Comparison of ENCODE assay signal across 8 cellular contexts in genomic region chr12:1594295-1595025, GRCh38. TPM values are rescaled to one million over a fixed set of nuclear protein-coding genes. Genes with fewer than 3 reads are reported as not detected.
DNase-seq lines count a peak whose midpoint lies in the region; ATAC-seq and TF ChIP-seq lines count a peak whose summit lies in the region.

A gene with protein sequence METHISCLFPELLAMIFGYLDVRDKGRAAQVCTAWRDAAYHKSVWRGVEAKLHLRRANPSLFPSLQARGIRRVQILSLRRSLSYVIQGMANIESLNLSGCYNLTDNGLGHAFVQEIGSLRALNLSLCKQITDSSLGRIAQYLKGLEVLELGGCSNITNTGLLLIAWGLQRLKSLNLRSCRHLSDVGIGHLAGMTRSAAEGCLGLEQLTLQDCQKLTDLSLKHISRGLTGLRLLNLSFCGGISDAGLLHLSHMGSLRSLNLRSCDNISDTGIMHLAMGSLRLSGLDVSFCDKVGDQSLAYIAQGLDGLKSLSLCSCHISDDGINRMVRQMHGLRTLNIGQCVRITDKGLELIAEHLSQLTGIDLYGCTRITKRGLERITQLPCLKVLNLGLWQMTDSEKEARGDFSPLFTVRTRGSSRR (minus strand): TSS chr12:1594581. CDS start chr12:1594066, 515 bp downstream.

- intact Hi-C loops in heart right ventricle (cut with DNase I), result loop anchor here in 1 of 10 donors (10.0 kb wide), 1 partner anchor 780 kb away; no protein-coding TSS in a partner anchor
- intact Hi-C loops in upper lobe of right lung (cut with DNase I), result no loop called here

- no peaks in the 10 kb centered on the region for H3K9me3 ChIP-seq in heart right ventricle
- no peaks in the 10 kb centered on the region for H3K9me3 ChIP-seq in upper lobe of right lung

- H3K27me3 ChIP-seq in heart right ventricle (no peaks in the 10 kb centered on the region), upper lobe of right lung (no peaks in the 10 kb centered on the region)

- H3K36me3 Mint-ChIP-seq in progenitor cell of endocrine pancreas (ENCODE audit: insufficient read depth), result peaks cover 4% of the 10 kb centered on the region

- H3K4me3 ChIP-seq in heart right ventricle (peak within 1 kb of the TSS; percentile 74 to 98 (median 88)), upper lobe of right lung (peak within 1 kb of the TSS; percentile 89)

- H3K4me1 ChIP-seq in heart right ventricle (peaks cover 0 to 56% (median 51%) of the 10 kb centered on the region in 9 donors), upper lobe of right lung (peaks cover 37% of the 10 kb centered on the region)

- H3K36me3 ChIP-seq in heart right ventricle (peaks cover 0 to 2% (median 0%) of the 10 kb centered on the region in 9 donors), upper lobe of right lung (no peaks in the 10 kb centered on the region)

- peak within 1 kb of the TSS; percentile 83 for H3K27ac Mint-ChIP-seq in progenitor cell of endocrine pancreas

- no peaks in the 10 kb centered on the region for H3K9me3 Mint-ChIP-seq in progenitor cell of endocrine pancreas (ENCODE audit: low read depth)

- peak; percentile 88 for DNase-seq in NCI-H1105 treated with DMSO at 0.1 percent for 48 hours (lab: John Stamatoyannopoulos, UW)
- DNase-seq in T-helper 1 cell, result peak; percentile 78 to 90 (median 88)
- peak; percentile 91 to 94 for DNase-seq in heart right ventricle
- DNase-seq in progenitor cell of endocrine pancreas (ENCODE audit: low spot score, unreplicated experiment), result peak; percentile 98
- peak; percentile 96 for DNase-seq in upper lobe of right lung

- peak; percentile 1 for TF ChIP-seq CTCF in GM12873 (IDR thresholded peaks at IDR 0.05; ENCODE audit: insufficient read depth, low read depth, low read length, missing control alignments)
- TF ChIP-seq CTCF in heart right ventricle (IDR thresholded peaks at IDR 0.05), result peak in 1 of 9 donors; percentile 9
- TF ChIP-seq CTCF in progenitor cell of endocrine pancreas (IDR thresholded peaks at IDR 0.05; ENCODE audit: unreplicated experiment), result no peak
- TF ChIP-seq CTCF in upper lobe of right lung (IDR thresholded peaks at IDR 0.05), result no peak

- WGBS in adipose tissue, 3 donors, result 0% methylated on average over 44 to 111 of the region's 111 CpGs
- 0 to 1% methylated on average over 86 to 111 of the region's 111 CpGs for WGBS in heart right ventricle, 2 donors

- peaks cover 45% of the 10 kb centered on the region for H3K4me1 Mint-ChIP-seq in progenitor cell of endocrine pancreas (ENCODE audit: low read depth)

- ATAC-seq in HG02623 (IDR thresholded peaks at IDR 0.05; ENCODE audit: unreplicated experiment), result peak; percentile 49
- peak; percentile 81 to 88 (median 85) for ATAC-seq in heart right ventricle
- ATAC-seq in upper lobe of right lung, result peak; percentile 87

- peak within 1 kb of the TSS; percentile 70 for H3K27ac ChIP-seq in adipose tissue (ENCODE audit: low read depth, low read length)
- H3K27ac ChIP-seq in heart right ventricle, result peak within 1 kb of the TSS; percentile 81 to 97 (median 92)
- H3K27ac ChIP-seq in upper lobe of right lung, result peak within 1 kb of the TSS; percentile 93

- H3K4me3 Mint-ChIP-seq in progenitor cell of endocrine pancreas (ENCODE audit: low read depth), result peak within 1 kb of the TSS; percentile 85

- no peaks in the 10 kb centered on the region for H3K27me3 Mint-ChIP-seq in progenitor cell of endocrine pancreas

RNA-seq across cellular contexts. Expression of the gene that starts here (rescaled TPM):
- polyA plus RNA-seq in adipose tissue, result 1 to 10 TPM; 4.7 to 8.0 (median 7.8) TPM
- total RNA-seq in heart right ventricle, result 1 to 10 TPM; 4.8 to 8.4 (median 7.0) TPM
- polyA plus RNA-seq in heart right ventricle, result 1 to 10 TPM; 1.5 to 4.4 TPM
- 33.9 and 37.7 TPM in 2 replicates for total RNA-seq in progenitor cell of endocrine pancreas
- total RNA-seq in upper lobe of right lung, result 17.3 TPM

Comparison
In these comparisons a context has a peak if more than half of its experiments do, and no peak if none do; other contexts are left out.
1. Peak in every context shown above with its lines: DNase-seq, ATAC-seq, H3K4me3 ChIP-seq and H3K27ac ChIP-seq.